ENCODE assay signal across 13 cellular contexts in genomic region chr17:65103431-65103830, GRCh38. TPM values are rescaled to one million over a fixed set of nuclear protein-coding genes. Genes with fewer than 3 reads are reported as not detected.
DNase-seq lines count a peak whose midpoint lies in the region; ATAC-seq and TF ChIP-seq lines count a peak whose summit lies in the region.
"Had no signal": no experiment of that assay in that cellular context is flagged by ENCODE, and none has a peak within 500 bp of the region (broad histone marks: within the 10 kb centered on the region; RNA-seq: fewer than 3 reads in every experiment).

No MANE protein-coding gene starts in this region.

- DNase-seq in islet precursor cell (peak; percentile 50), progenitor cell of endocrine pancreas (ENCODE audit: low spot score, unreplicated experiment) (no peak), germinal center (ENCODE audit: low spot score) (no peak)
- DNase-seq: CD4-positive, CD25-positive, alpha-beta regulatory T cell; DMS53; GOT3; H9 had no signal

- no peak overlapping the region for H3K27ac Mint-ChIP-seq in progenitor cell of endocrine pancreas

- H3K4me2 ChIP-seq in Loucy (ENCODE audit: low read depth, low read length, poor library complexity, severe bottlenecking) (peak overlapping the region; percentile 64), SU-DHL-6 (ENCODE audit: low read depth, low read length, poor library complexity, severe bottlenecking) (peak overlapping the region; percentile 83)
- H3K4me2 ChIP-seq: BLaER1 treated with 17β-estradiol and CSF1 and Interleukin-3, amounts not matched to agents 10 nM and 100 nM had no signal

- TF ChIP-seq CTCF in Loucy (conservative IDR thresholded peaks at IDR 0.05; ENCODE audit: low read length) (no peak), SU-DHL-6 (IDR thresholded peaks at IDR 0.05; ENCODE audit: insufficient read depth, low read length, poor library complexity, severe bottlenecking) (no peak), progenitor cell of endocrine pancreas (IDR thresholded peaks at IDR 0.05; ENCODE audit: unreplicated experiment) (no peak)

- 0 out of 2 replicates have a peak overlapping the region, but pooled peaks have one; percentile 21 for H3K27ac ChIP-seq in SU-DHL-6 (ENCODE audit: low read depth, low read length)
- H3K27ac ChIP-seq: BLaER1 treated with 17β-estradiol and CSF1 and Interleukin-3, amounts not matched to agents 10 nM and 100 nM had no signal

- H2AFZ ChIP-seq in Loucy (ENCODE audit: low read length) (no peak overlapping the region), SU-DHL-6 (ENCODE audit: low read depth, low read length, severe bottlenecking) (no peak overlapping the region)

- H3K27me3 Mint-ChIP-seq in progenitor cell of endocrine pancreas: peaks cover 7% of the 10 kb centered on the region

- H3F3A ChIP-seq in Loucy (ENCODE audit: low read depth) (peaks cover 6% of the 10 kb centered on the region; the same call in 1 of the 2 replicates), SU-DHL-6 (ENCODE audit: insufficient read depth) (peaks cover 12% of the 10 kb centered on the region)

- H3K27me3 ChIP-seq in Loucy (ENCODE audit: insufficient read depth, low read length, poor library complexity, severe bottlenecking) (no peaks in the 10 kb centered on the region), SU-DHL-6 (ENCODE audit: low read length) (no peaks in the 10 kb centered on the region)
- H3K27me3 ChIP-seq: BLaER1 treated with 17β-estradiol and CSF1 and Interleukin-3, amounts not matched to agents 10 nM and 100 nM had no signal

- no peaks in the 10 kb centered on the region for H3K36me3 ChIP-seq in Loucy (ENCODE audit: insufficient read depth, low read length)
- no peaks in the 10 kb centered on the region; the same call in 1 of the 2 replicates for H3K36me3 ChIP-seq in SU-DHL-6 (ENCODE audit: low read length)
- H3K36me3 ChIP-seq: BLaER1 treated with 17β-estradiol and CSF1 and Interleukin-3, amounts not matched to agents 10 nM and 100 nM had no signal

- no peak for ATAC-seq in GM18517 (IDR thresholded peaks at IDR 0.05; ENCODE audit: unreplicated experiment)
- no peak for ATAC-seq in HG03097 (IDR thresholded peaks at IDR 0.05; ENCODE audit: low FRiP score, unreplicated experiment)
- ATAC-seq: K562 had no signal

- H3K4me3 ChIP-seq in Loucy (ENCODE audit: low read length, poor library complexity, severe bottlenecking) (no peak overlapping the region), SU-DHL-6 (ENCODE audit: insufficient read depth, low read length, poor library complexity, severe bottlenecking) (no peak overlapping the region)
- H3K4me3 ChIP-seq: BLaER1 treated with 17β-estradiol and CSF1 and Interleukin-3, amounts not matched to agents 10 nM and 100 nM; K562 had no signal

- H3K4me1 ChIP-seq in Loucy (ENCODE audit: insufficient read depth, low read length, poor library complexity, severe bottlenecking): peaks cover 31% of the 10 kb centered on the region

- H3K79me2 ChIP-seq in Loucy (ENCODE audit: insufficient read depth, low read length) (no peaks in the 10 kb centered on the region), SU-DHL-6 (ENCODE audit: insufficient read depth, low read length) (peaks cover 33% of the 10 kb centered on the region)

- no peaks in the 10 kb centered on the region for H4K20me1 ChIP-seq in Loucy (ENCODE audit: insufficient read depth, low read length, poor library complexity, severe bottlenecking)
- H4K20me1 ChIP-seq in SU-DHL-6 (ENCODE audit: low read depth, low read length): no peaks in the 10 kb centered on the region
- H4K20me1 ChIP-seq: BLaER1 treated with 17β-estradiol and CSF1 and Interleukin-3, amounts not matched to agents 10 nM and 100 nM had no signal

- no peak overlapping the region for H3K9ac ChIP-seq in Loucy (ENCODE audit: low read depth, low read length, poor library complexity, severe bottlenecking)
- peak overlapping the region; percentile 7; the same call in 1 of the 2 replicates for H3K9ac ChIP-seq in SU-DHL-6 (ENCODE audit: low read length)
- H3K9ac ChIP-seq: BLaER1 treated with 17β-estradiol and CSF1 and Interleukin-3, amounts not matched to agents 10 nM and 100 nM had no signal

- H3K9me2 ChIP-seq in Loucy (replicated peaks; ENCODE audit: low read depth, low read length) (no peaks in the 10 kb centered on the region), SU-DHL-6 (replicated peaks; ENCODE audit: insufficient read depth, low read length) (no peaks in the 10 kb centered on the region)

- no peaks in the 10 kb centered on the region for H3K9me3 ChIP-seq in Loucy (ENCODE audit: insufficient read depth, low read depth, low read length)
- no peaks in the 10 kb centered on the region for H3K9me3 ChIP-seq in SU-DHL-6 (ENCODE audit: insufficient read depth, low read length)
- H3K9me3 ChIP-seq: BLaER1 treated with 17β-estradiol and CSF1 and Interleukin-3, amounts not matched to agents 10 nM and 100 nM had no signal

- H3K4me3 Mint-ChIP-seq in progenitor cell of endocrine pancreas (ENCODE audit: low read depth): no peak overlapping the region
- H3K4me3 Mint-ChIP-seq: H9 had no signal

- H3K9me3 Mint-ChIP-seq in progenitor cell of endocrine pancreas (ENCODE audit: low read depth): no peaks in the 10 kb centered on the region
- H3K9me3 Mint-ChIP-seq: CD4-positive, CD25-positive, alpha-beta regulatory T cell; H9 had no signal

- peaks cover 15% of the 10 kb centered on the region for H3K4me1 Mint-ChIP-seq in progenitor cell of endocrine pancreas (ENCODE audit: low read depth)

- no peaks in the 10 kb centered on the region for H3K36me3 Mint-ChIP-seq in progenitor cell of endocrine pancreas (ENCODE audit: insufficient read depth)
- H3K36me3 Mint-ChIP-seq: CD4-positive, CD25-positive, alpha-beta regulatory T cell had no signal

RNA-seq across cellular contexts. Expression of gene RGS9, which starts 33.7 kb away (rescaled TPM):
- total RNA-seq in progenitor cell of endocrine pancreas: 8.5 and 8.7 TPM in 2 replicates

RNA-seq across cellular contexts. Expression of gene GNA13, which starts 46.9 kb away (rescaled TPM):
- total RNA-seq in progenitor cell of endocrine pancreas: 39.2 and 41.1 TPM in 2 replicates
